ENCODE assay signal across 15 cellular contexts in the genomic region with DNA sequence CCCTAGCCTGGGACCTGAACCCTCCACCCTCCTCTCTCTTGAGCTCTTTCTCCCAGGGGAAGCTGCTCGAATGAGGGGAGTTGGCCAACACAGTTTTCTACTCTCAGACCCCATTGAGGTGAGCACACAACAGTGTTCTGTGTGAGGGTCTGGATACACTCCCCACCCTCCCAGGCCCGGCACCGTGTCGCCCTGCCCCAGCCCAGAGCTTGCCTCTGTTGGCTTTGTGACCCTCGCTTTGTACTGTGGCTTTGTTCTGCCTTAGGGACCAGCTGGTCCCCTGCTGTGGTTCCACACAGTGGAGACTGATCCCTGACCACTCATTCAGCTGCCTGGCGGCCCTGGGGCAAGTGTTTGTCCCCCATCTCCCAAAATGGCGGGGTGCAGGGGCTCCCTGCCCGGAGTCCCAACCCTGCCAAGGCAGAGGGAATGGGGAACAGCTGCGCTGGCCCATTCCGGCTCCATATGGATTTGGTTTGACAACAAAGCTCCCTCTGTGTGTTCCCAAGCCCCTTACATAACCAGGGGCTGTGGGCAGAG. TPM values are rescaled to one million over a fixed set of nuclear protein-coding genes. Genes with fewer than 3 reads are reported as not detected.
A peak's percentile ranks its signal among the peaks of the same experiment; 100 is the strongest.
DNase-seq lines count a peak whose midpoint lies in the region; ATAC-seq and TF ChIP-seq lines count a peak whose summit lies in the region.
"Had no signal": no experiment of that assay in that cellular context is flagged by ENCODE, and none has a peak within 500 bp of the region (broad histone marks: within the 10 kb centered on the region; RNA-seq: fewer than 3 reads in every experiment).

No MANE protein-coding gene starts in this region.

- no peak for TF ChIP-seq EP300 in tibial nerve (IDR thresholded peaks at IDR 0.05)

- no peak overlapping the region for H3K4me3 Mint-ChIP-seq in neural progenitor cell
- H3K4me3 Mint-ChIP-seq: activated naive CD4-positive, alpha-beta T cell treated with anti-CD3 and anti-CD28 coated beads, Interleukin-2, amount 10 ng/mL, durations not matched to agents 7 days and 5 days; HFFc6 had no signal

- TF ChIP-seq CTCF in heart left ventricle (IDR thresholded peaks at IDR 0.05), result no peak
- no peak for TF ChIP-seq CTCF in neural progenitor cell (IDR thresholded peaks at IDR 0.05)
- TF ChIP-seq CTCF in tibial nerve (IDR thresholded peaks at IDR 0.05), result no peak
- no peak for TF ChIP-seq CTCF in thyroid gland (IDR thresholded peaks at IDR 0.05)
- no peak for TF ChIP-seq CTCF in lower lobe of right lung (IDR thresholded peaks at IDR 0.05)

- H3K36me3 Mint-ChIP-seq in neural progenitor cell, result no peaks in the 10 kb centered on the region
- H3K36me3 Mint-ChIP-seq: activated naive CD4-positive, alpha-beta T cell treated with anti-CD3 and anti-CD28 coated beads, Interleukin-2, amount 10 ng/mL, durations not matched to agents 7 days and 5 days; immature natural killer cell had no signal

- H4K20me1 ChIP-seq in neural progenitor cell (ENCODE audit: low read depth), result peaks cover 13% of the 10 kb centered on the region
- H4K20me1 ChIP-seq in Karpas-422 (ENCODE audit: insufficient read depth, low read depth, low read length), result 0 out of 2 replicates have a peak, but pooled peaks cover 6% of the 10 kb centered on the region

- H3K36me3 ChIP-seq in heart left ventricle (no peaks in the 10 kb centered on the region), neural progenitor cell (no peaks in the 10 kb centered on the region), tibial nerve (no peaks in the 10 kb centered on the region), thyroid gland (no peaks in the 10 kb centered on the region), Karpas-422 (ENCODE audit: insufficient read depth, low read length) (no peaks in the 10 kb centered on the region), lower lobe of right lung (no peaks in the 10 kb centered on the region)
- H3K36me3 ChIP-seq: cardiac muscle cell had no signal

- H3K4me1 ChIP-seq in heart left ventricle (peaks cover 0 to 89% (median 46%) of the 10 kb centered on the region in 12 donors), neural progenitor cell (peaks cover 32% of the 10 kb centered on the region), tibial nerve (peaks cover 4 to 87% (median 41%) of the 10 kb centered on the region in 4 donors), thyroid gland (peaks cover 16 to 41% of the 10 kb centered on the region in 2 donors), Karpas-422 (ENCODE audit: low read length) (no peaks in the 10 kb centered on the region), lower lobe of right lung (peaks cover 40% of the 10 kb centered on the region)

- peak overlapping the region; percentile 72 for H3K27ac Mint-ChIP-seq in neural progenitor cell
- H3K27ac Mint-ChIP-seq: activated naive CD4-positive, alpha-beta T cell treated with anti-CD3 and anti-CD28 coated beads, Interleukin-2, amount 10 ng/mL, durations not matched to agents 7 days and 5 days had no signal

- H3K9ac ChIP-seq in neural progenitor cell (no peak overlapping the region), Karpas-422 (ENCODE audit: low read length) (no peak overlapping the region)

- 77 to 92% (median 83%) methylated on average over 9 to 10 of the region's 10 CpGs for WGBS in heart left ventricle, 4 donors
- WGBS in tibial nerve, 2 donors, result 37 to 46% methylated on average over 10 of the region's 10 CpGs
- 89% methylated on average over 8 to 10 of the region's 10 CpGs for WGBS in thyroid gland, 2 donors

- DNase-seq in amygdala (lab: John Stamatoyannopoulos, UW) (peak in 52 of 56 donors; percentile 22 to 87 (median 68)), heart left ventricle (peak in 1 of 5 donors; percentile 56), neural progenitor cell (ENCODE audit: low spot score) (peak; percentile 73), tibial nerve (ENCODE audit: low spot score in 2 of 2) (no peak), thyroid gland (no peak), Karpas-422 (no peak), lower lobe of right lung (no peak), NCI-H82 treated with DMSO at 0.1 percent for 48 hours (lab: John Stamatoyannopoulos, UW; ENCODE audit: unreplicated experiment) (no peak)
- DNase-seq: activated naive CD4-positive, alpha-beta T cell treated with anti-CD3 and anti-CD28 coated beads, Interleukin-2, amount 10 ng/mL, durations not matched to agents 7 days and 5 days; foreskin keratinocyte; HFFc6; immature natural killer cell; T-helper 9 cell had no signal

- H3K4me3 ChIP-seq in heart left ventricle (no peak overlapping the region), neural progenitor cell (no peak overlapping the region), tibial nerve (no peak overlapping the region), thyroid gland (replicated peaks in 1 of 3) (no peak overlapping the region), Karpas-422 (ENCODE audit: low read length) (no peak overlapping the region), lower lobe of right lung (no peak overlapping the region)
- H3K4me3 ChIP-seq: cardiac muscle cell, mucosa of descending colon had no signal

- no peak overlapping the region for H2AFZ ChIP-seq in neural progenitor cell (replicated peaks)
- no peak overlapping the region for H2AFZ ChIP-seq in Karpas-422 (ENCODE audit: low read length)

- no peaks in the 10 kb centered on the region for H3K9me3 ChIP-seq in heart left ventricle
- H3K9me3 ChIP-seq in neural progenitor cell (ENCODE audit: low read depth), result no peaks in the 10 kb centered on the region
- no peaks in the 10 kb centered on the region for H3K9me3 ChIP-seq in tibial nerve
- H3K9me3 ChIP-seq in thyroid gland, result no peaks in the 10 kb centered on the region
- no peaks in the 10 kb centered on the region for H3K9me3 ChIP-seq in Karpas-422 (ENCODE audit: low read length)
- no peaks in the 10 kb centered on the region for H3K9me3 ChIP-seq in lower lobe of right lung
- H3K9me3 ChIP-seq: mucosa of descending colon had no signal

- H3K27me3 ChIP-seq in heart left ventricle (no peaks in the 10 kb centered on the region), neural progenitor cell (no peaks in the 10 kb centered on the region), tibial nerve (no peaks in the 10 kb centered on the region), thyroid gland (no peaks in the 10 kb centered on the region), Karpas-422 (ENCODE audit: low read length) (no peaks in the 10 kb centered on the region), lower lobe of right lung (ENCODE audit: low read depth) (no peaks in the 10 kb centered on the region)
- H3K27me3 ChIP-seq: cardiac muscle cell, foreskin keratinocyte had no signal

- no peaks in the 10 kb centered on the region for H3K79me2 ChIP-seq in neural progenitor cell (ENCODE audit: low read depth)
- H3K79me2 ChIP-seq in Karpas-422 (ENCODE audit: low read length), result no peaks in the 10 kb centered on the region

- peaks cover 3% of the 10 kb centered on the region for H3K27me3 Mint-ChIP-seq in neural progenitor cell (ENCODE audit: insufficient read depth, low read depth)
- H3K27me3 Mint-ChIP-seq: activated naive CD4-positive, alpha-beta T cell treated with anti-CD3 and anti-CD28 coated beads, Interleukin-2, amount 10 ng/mL, durations not matched to agents 7 days and 5 days had no signal

- H3K27ac ChIP-seq in heart left ventricle (peak overlapping the region in 8 of 12 donors; percentile 20 to 73 (median 60)), neural progenitor cell (no peak overlapping the region), tibial nerve (peak overlapping the region; percentile 52 to 93 (median 70)), thyroid gland (no peak overlapping the region), Karpas-422 (ENCODE audit: low read length) (no peak overlapping the region), lower lobe of right lung (no peak overlapping the region)
- H3K27ac ChIP-seq: cardiac muscle cell, foreskin keratinocyte had no signal

- H3K4me2 ChIP-seq in neural progenitor cell (peak overlapping the region; percentile 65), Karpas-422 (ENCODE audit: low read depth, low read length, poor library complexity, severe bottlenecking) (no peak overlapping the region)

- peaks cover 34% of the 10 kb centered on the region for H3K4me1 Mint-ChIP-seq in neural progenitor cell

- no peak for ATAC-seq in heart left ventricle
- no peak for ATAC-seq in lower lobe of right lung
- ATAC-seq: foreskin keratinocyte, mucosa of descending colon had no signal

- no peaks in the 10 kb centered on the region for H3K9me2 ChIP-seq in Karpas-422 (replicated peaks; ENCODE audit: insufficient read depth, low read length)

- intact Hi-C loops in heart left ventricle (cut with DNase I), result no loop called here
- intact Hi-C loops in thyroid gland (cut with DNase I), result no loop called here
- intact Hi-C loops in lower lobe of right lung (cut with DNase I), result no loop called here

- TF ChIP-seq POLR2A in heart left ventricle (IDR thresholded peaks at IDR 0.05), result no peak
- no peak for TF ChIP-seq POLR2A in tibial nerve (IDR thresholded peaks at IDR 0.05)
- TF ChIP-seq POLR2A in thyroid gland (IDR thresholded peaks at IDR 0.05), result no peak

- no peaks in the 10 kb centered on the region for H3F3A ChIP-seq in neural progenitor cell (ENCODE audit: low read depth)

- H3K9me3 Mint-ChIP-seq in neural progenitor cell, result no peaks in the 10 kb centered on the region
- H3K9me3 Mint-ChIP-seq: activated naive CD4-positive, alpha-beta T cell treated with anti-CD3 and anti-CD28 coated beads, Interleukin-2, amount 10 ng/mL, durations not matched to agents 7 days and 5 days; HFFc6; immature natural killer cell had no signal

RNA-seq across cellular contexts. Expression of a gene that starts 8.3 kb away (rescaled TPM):
- total RNA-seq in heart left ventricle (10 to 100 TPM; 30.6 to 88.5 (median 59.8) TPM), neural progenitor cell (ENCODE audit: low replicate concordance) (13.0 and 17.9 TPM in 2 replicates), tibial nerve (100 to 1,000 TPM in 2 of 4 donors, 10 to 100 TPM in 2; 68.1 to 162 (median 122) TPM), thyroid gland (10 to 100 TPM in 3 of 4 donors, 1 to 10 TPM in 1; 5.3 to 33.9 (median 26.4) TPM), lower lobe of right lung (26.2 TPM)
- 100 to 1,000 TPM in 1 of 2 donors, 10 to 100 TPM in 1; 66.1 to 168 TPM for polyA plus RNA-seq in heart left ventricle
- total RNA-seq in Karpas-422 (2014; rRNA removed; shearing (Covaris generic); ENCODE audit: low replicate concordance), result 5.8 and 6.6 TPM in 2 replicates

RNA-seq across cellular contexts. Expression of a gene that starts 59.9 kb away (rescaled TPM):
- total RNA-seq in heart left ventricle (10 to 100 TPM in 5 of 9 donors, 1 to 10 TPM in 4; 7.7 to 15.5 (median 11.1) TPM), neural progenitor cell (ENCODE audit: low replicate concordance) (18.6 and 20.7 TPM in 2 replicates), tibial nerve (10 to 100 TPM in 2 of 4 donors, 1 to 10 TPM in 2; 7.1 to 16.4 (median 11.9) TPM), thyroid gland (10 to 100 TPM in 3 of 4 donors, 1 to 10 TPM in 1; 6.1 to 18.9 (median 13.9) TPM), lower lobe of right lung (14.7 TPM)
- 10 to 100 TPM in 1 of 2 donors, 1 to 10 TPM in 1; 8.1 to 18.9 TPM for polyA plus RNA-seq in heart left ventricle
- 17.6 and 18.3 TPM in 2 replicates for total RNA-seq in Karpas-422 (2014; rRNA removed; shearing (Covaris generic); ENCODE audit: low replicate concordance)

Comparison
In these comparisons a context has a peak if more than half of its experiments do, and no peak if none do; other contexts are left out.
1. DNase-seq: peak in amygdala (52 of 56) and neural progenitor cell (single experiment); none in tibial nerve (0 of 2), thyroid gland (0 of 2), Karpas-422 (single experiment), lower lobe of right lung (single experiment) and NCI-H82 treated with DMSO at 0.1 percent for 48 hours (single experiment).
2. H3K27ac ChIP-seq: peak in heart left ventricle (8 of 12) and tibial nerve (4 of 4); none in neural progenitor cell (single experiment), thyroid gland (0 of 3), Karpas-422 (single experiment) and lower lobe of right lung (single experiment).